In the genomic region with DNA sequence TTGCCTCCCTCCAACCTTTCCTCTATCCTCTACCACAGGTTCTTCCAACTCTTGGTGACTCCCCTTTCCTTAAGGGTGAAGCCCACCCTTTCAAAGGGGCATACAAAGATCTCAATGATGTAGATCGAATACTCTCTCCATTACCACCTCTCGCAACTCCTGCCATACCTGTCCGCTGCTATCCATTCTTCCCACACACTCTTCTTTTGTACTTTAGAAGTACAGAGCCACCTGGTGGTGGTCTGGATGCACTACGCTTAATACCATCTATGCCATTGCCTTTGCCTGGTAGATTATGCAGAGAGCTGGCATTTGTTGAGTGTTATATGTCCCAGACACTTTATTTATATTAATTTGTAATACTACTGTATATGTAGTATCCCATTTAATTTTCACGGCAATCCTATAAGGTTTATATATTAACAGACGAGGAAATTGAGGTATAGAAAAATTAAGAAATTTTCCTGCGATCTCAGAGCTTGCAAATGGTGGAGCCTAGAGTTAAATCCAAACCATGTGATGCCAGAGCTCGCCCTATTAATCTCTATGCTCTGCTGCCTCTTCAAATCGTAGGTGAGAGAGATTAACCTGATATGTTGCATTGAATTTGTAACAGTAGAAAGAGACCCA, we compare ENCODE assay signal across 8 cellular contexts. TPM values are rescaled to one million over a fixed set of nuclear protein-coding genes. Genes with fewer than 3 reads are reported as not detected.
A peak's percentile ranks its signal among the peaks of the same experiment; 100 is the strongest.
DNase-seq lines count a peak whose midpoint lies in the region; ATAC-seq, FAIRE-seq and TF ChIP-seq lines count a peak whose summit lies in the region.

No MANE protein-coding gene starts in this region.

- no peak overlapping the region for H3K27ac Mint-ChIP-seq in T-helper 17 cell

- H3K9ac ChIP-seq in K562 (ENCODE audit: insufficient read depth in 1 of 2, low read depth in 2 of 2, low read length in 2 of 2) = no peak overlapping the region

- H3K27me3 Mint-ChIP-seq in T-helper 17 cell = no peaks in the 10 kb centered on the region

- TF ChIP-seq RAD21 in K562 (CRISPR knock-in tag; conservative IDR thresholded peaks at IDR 0.05 in 1 of 2, IDR thresholded peaks at IDR 0.05 in 1 of 2) = peak; percentile 67 to 79

- H3K9me3 ChIP-seq in T-helper 17 cell (ENCODE audit: control insufficient read depth, low read length, poor library complexity, severe bottlenecking) = no peaks in the 10 kb centered on the region
- no peaks in the 10 kb centered on the region for H3K9me3 ChIP-seq in K562 (replicated peaks; ENCODE audit: control insufficient read depth, insufficient read depth, low read depth, low read length)
- H3K9me3 ChIP-seq in iPS DF 6.9 (ENCODE audit: control insufficient read depth, insufficient read depth, low read length) = no peaks in the 10 kb centered on the region

- DNase-seq in HEK293T (ENCODE audit: extremely low spot score) (peak; percentile 76), NCI-H1105 treated with DMSO at 0.1 percent for 48 hours (lab: John Stamatoyannopoulos, UW) (peak; percentile 77), T-helper 17 cell (peak in 2 of 3 donors; percentile 28 to 47), K562 (ENCODE audit: extremely low read depth in 1 of 4, low spot score in 3 of 4) (peak; percentile 68 to 70 (median 70)), iPS DF 6.9 (ENCODE audit: low read depth, low spot score) (peak; percentile 25), mesenteric fat pad (ENCODE audit: low spot score) (no peak)
- peak; percentile 23 to 40 for DNase-seq in stimulated activated CD4-positive, alpha-beta T cell treated with anti-CD3 and anti-CD28 coated beads, Interleukin-1b, Interleukin-23, amount 100 ng/mL, for 4 hours (ENCODE audit: low read depth in 2 of 2)

- H3K9me1 ChIP-seq in K562 (ENCODE audit: control insufficient read depth, insufficient read depth, low read length) = no peaks in the 10 kb centered on the region

- peaks cover 6 to 7% of the 10 kb centered on the region in 2 experiments; a peak in 3 of 5 replicates for H3K27me3 ChIP-seq in K562 (ENCODE audit: control insufficient read depth in 2 of 2, insufficient read depth in 2 of 2, low read length in 2 of 2)
- H3K27me3 ChIP-seq in iPS DF 6.9 (ENCODE audit: control insufficient read depth, insufficient read depth, low read length) = no peaks in the 10 kb centered on the region

- ATAC-seq in T-helper 17 cell (peak; percentile 98), K562 (peak; percentile 97)

- H3K27ac ChIP-seq in K562 (ENCODE audit: extremely low read depth, low read depth, low read length) (no peak overlapping the region), iPS DF 6.9 (ENCODE audit: low read length) (no peak overlapping the region)

- no peak for TF ChIP-seq POLR2A in K562 (conservative IDR thresholded peaks at IDR 0.05)

- no peak overlapping the region for H3K4me2 ChIP-seq in K562 (ENCODE audit: insufficient read depth, low read length)

- no peaks in the 10 kb centered on the region for H3K79me2 ChIP-seq in K562 (ENCODE audit: control insufficient read depth, insufficient read depth, low read length)

- POLR2A ChIA-PET in HEK293T (lab: Yijun Ruan, JAX) = interaction anchor here (0.9 kb wide), 1 partner anchor 12 kb away, joined by 3 read pairs; no protein-coding TSS in a partner anchor
- POLR2A ChIA-PET in K562 (lab: Yijun Ruan, JAX) = no interaction called here

- no TSS peak for BruUV-seq in K562 (replicated peaks; lab: Mats Ljungman, UMichigan)

- H4K20me1 ChIP-seq in K562 (replicated peaks; ENCODE audit: control insufficient read depth, insufficient read depth, low read length) = no peaks in the 10 kb centered on the region

- CTCF ChIA-PET in HEK293T (lab: Yijun Ruan, JAX) = interaction anchor here (0.5 to 1.9 kb wide), 20 partner anchors 9 to 1272 kb away, joined by 3 to 13 read pairs (median 4); no protein-coding TSS in a partner anchor
- CTCF ChIA-PET in K562 (lab: Yijun Ruan, JAX; ENCODE audit: low intra/inter-chr PET ratio) = interaction anchor here (0.7 to 2.0 kb wide), 6 partner anchors 60 to 1074 kb away, joined by 3 to 7 read pairs (median 4); a partner anchor contains a TSS

- H2AFZ ChIP-seq in K562 (ENCODE audit: low read depth, low read length) = no peak overlapping the region

- no peak overlapping the region for H3K4me3 Mint-ChIP-seq in T-helper 17 cell

- H3K36me3 ChIP-seq in K562 (ENCODE audit: control insufficient read depth, insufficient read depth, low read length) (no peaks in the 10 kb centered on the region), iPS DF 6.9 (ENCODE audit: control insufficient read depth, insufficient read depth, low read length) (no peaks in the 10 kb centered on the region)

- in situ Hi-C loops in K562 (cut with MboI) = loop anchor here (25.0 kb wide), 1 partner anchor 1065 kb away; a partner anchor contains a TSS

- intact Hi-C loops in K562 (cut with micrococcal nuclease) = loop anchor here (1.0 to 2.0 kb wide), 2 partner anchors 73 to 1074 kb away; a partner anchor contains a TSS

- H3K4me3 ChIP-seq in K562 (no peak overlapping the region), iPS DF 6.9 (ENCODE audit: low read length) (no peak overlapping the region)

- peak; percentile 95 for FAIRE-seq in K562 (lab: Jason Lieb, UNC)

- peaks cover 3% of the 10 kb centered on the region for H3K36me3 Mint-ChIP-seq in T-helper 17 cell (ENCODE audit: low read depth)

- WGBS in K562 (ENCODE audit: insufficient coverage, low coverage, missing lambda C conversion rate) = 3% methylated on average over 9 of the region's 9 CpGs
- no CpG with 5 or more reads among the region's 9 CpGs for WGBS in iPS DF 6.9 (ENCODE audit: insufficient coverage, insufficient read length)

- H3K4me1 Mint-ChIP-seq in T-helper 17 cell = peaks cover 7% of the 10 kb centered on the region

- TF ChIP-seq EP300 in K562 (IDR thresholded peaks at IDR 0.05; ENCODE audit: low read length) = no peak

- TF ChIP-seq CTCF in GM12874 (IDR thresholded peaks at IDR 0.05; ENCODE audit: insufficient read depth, low read depth, low read length) (peak; percentile 81), K562 (IDR thresholded peaks at IDR 0.05 in 2 of 3, conservative IDR thresholded peaks at IDR 0.05 in 1 of 3; ENCODE audit: insufficient read depth in 2 of 3, low read depth in 1 of 3, low read length in 3 of 3) (peak; percentile 74 to 86 (median 84))

- no peaks in the 10 kb centered on the region for H3K4me1 ChIP-seq in K562 (replicated peaks in 1 of 2; ENCODE audit: control insufficient read depth in 2 of 2, insufficient read depth in 2 of 2, low read length in 2 of 2)
- H3K4me1 ChIP-seq in iPS DF 6.9 (ENCODE audit: control insufficient read depth, insufficient read depth, low read length) = peaks cover 6% of the 10 kb centered on the region; the same call in 1 of the 2 replicates

TF ChIP-seq in HEK293T, 16 proteins besides CTCF, POLR2A, EP300 and RAD21 (continues in another document):
- TF ChIP-seq FOXM1 (IDR thresholded peaks at IDR 0.05; ENCODE audit: borderline replicate concordance) = no peak
- no peak for TF ChIP-seq LEF1 (IDR thresholded peaks at IDR 0.05; ENCODE audit: borderline replicate concordance)
- no peak for TF ChIP-seq FOXK2 (IDR thresholded peaks at IDR 0.05)
- no peak for TF ChIP-seq L3MBTL2 (conservative IDR thresholded peaks at IDR 0.05)
- TF ChIP-seq SUZ12 (IDR thresholded peaks at IDR 0.05) = no peak
- TF ChIP-seq NFRKB (IDR thresholded peaks at IDR 0.05) = no peak

TF ChIP-seq in K562, 482 proteins besides CTCF, POLR2A, EP300 and RAD21 (continues in another document):
- TF ChIP-seq CBFA2T2 (conservative IDR thresholded peaks at IDR 0.05) (no peak), MCM3 (IDR thresholded peaks at IDR 0.05) (no peak), DDX20 (tag; IDR thresholded peaks at IDR 0.05; ENCODE audit: low read depth) (no peak)

RNA-seq across cellular contexts. Expression of a gene that starts 22.9 kb away (rescaled TPM):
- total RNA-seq in T-helper 17 cell (not detected), K562 (2014; rRNA removed) (not detected in 2 replicates), K562 (2014; rRNA removed; fragmentation: Illumina TruSeq; extraction: Trizol) (not detected in 2 replicates), K562 (2015; rRNA removed; fragmentation: Illumina TruSeq; extraction: Trizol) (not detected in 2 replicates), K562 (2021) (not detected in 2 replicates), mesenteric fat pad (not detected)
- total RNA-seq in K562 (2011; cell fraction: chromatin; rRNA removed; ENCODE audit: low replicate concordance) = not detected in 2 replicates
- total RNA-seq in K562 (2011; cell fraction: nucleolus; rRNA removed) = not detected in 2 replicates
- not detected in 2 replicates for total RNA-seq in K562 (2011; cell fraction: nucleoplasm; rRNA removed)
- polyA plus RNA-seq in K562 (2011; rRNA removed) (not detected in 2 replicates), K562 (2014; fragmentation: Illumina TruSeq; extraction: Trizol) (not detected in 2 replicates), K562 (2014; fragmentation: Nextera tagmentation; extraction: Ambion mirVana) (not detected), K562 (2014; rRNA removed) (not detected in 2 replicates)
- not detected in 2 replicates for polyA plus RNA-seq in K562 (2011; cell fraction: cytosol; rRNA removed)
- polyA plus RNA-seq in K562 (2011; cell fraction: nucleus; rRNA removed) = not detected in 2 replicates
- polyA plus RNA-seq in K562 (2012) = not detected in 2 replicates
- not detected in 2 replicates for polyA minus RNA-seq in K562 (2011; rRNA and poly(A)+ RNA removed)
- polyA minus RNA-seq in K562 (2011; cell fraction: cytosol; rRNA and poly(A)+ RNA removed) = not detected in 2 replicates
- not detected in 2 replicates for polyA minus RNA-seq in K562 (2011; cell fraction: nucleus; rRNA and poly(A)+ RNA removed)

RNA-seq across cellular contexts. Expression of a gene that starts 36.7 kb away (rescaled TPM):
- total RNA-seq in T-helper 17 cell = 10 to 100 TPM in 1 of 2 donors, 1 to 10 TPM in 1; 9.2 to 14.2 TPM
- total RNA-seq in K562 (2011; cell fraction: chromatin; rRNA removed; ENCODE audit: low replicate concordance) = not detected in 2 replicates
- not detected in 2 replicates for total RNA-seq in K562 (2011; cell fraction: nucleolus; rRNA removed)
- not detected in 2 replicates for total RNA-seq in K562 (2011; cell fraction: nucleoplasm; rRNA removed)
- not detected in 2 replicates for total RNA-seq in K562 (2014; rRNA removed)
- total RNA-seq in K562 (2014; rRNA removed; fragmentation: Illumina TruSeq; extraction: Trizol) = not detected in 2 replicates
- total RNA-seq in K562 (2015; rRNA removed; fragmentation: Illumina TruSeq; extraction: Trizol) = not detected in 2 replicates
- not detected in 2 replicates for total RNA-seq in K562 (2021)
- polyA plus RNA-seq in K562 (2011; rRNA removed) = not detected in 2 replicates
- polyA plus RNA-seq in K562 (2011; cell fraction: cytosol; rRNA removed) = not detected in 2 replicates
- polyA plus RNA-seq in K562 (2011; cell fraction: nucleus; rRNA removed) = not detected in 2 replicates
- not detected in 2 replicates for polyA plus RNA-seq in K562 (2012)
- polyA plus RNA-seq in K562 (2014; fragmentation: Illumina TruSeq; extraction: Trizol) = not detected in 2 replicates
- not detected for polyA plus RNA-seq in K562 (2014; fragmentation: Nextera tagmentation; extraction: Ambion mirVana)
- polyA plus RNA-seq in K562 (2014; rRNA removed) = not detected in 2 replicates
- not detected in 2 replicates for polyA minus RNA-seq in K562 (2011; rRNA and poly(A)+ RNA removed)
- not detected in 2 replicates for polyA minus RNA-seq in K562 (2011; cell fraction: cytosol; rRNA and poly(A)+ RNA removed)
- polyA minus RNA-seq in K562 (2011; cell fraction: nucleus; rRNA and poly(A)+ RNA removed) = not detected in 2 replicates
- 4.3 TPM for total RNA-seq in mesenteric fat pad
